ENCODE assay signal across 10 cellular contexts in the genomic region with DNA sequence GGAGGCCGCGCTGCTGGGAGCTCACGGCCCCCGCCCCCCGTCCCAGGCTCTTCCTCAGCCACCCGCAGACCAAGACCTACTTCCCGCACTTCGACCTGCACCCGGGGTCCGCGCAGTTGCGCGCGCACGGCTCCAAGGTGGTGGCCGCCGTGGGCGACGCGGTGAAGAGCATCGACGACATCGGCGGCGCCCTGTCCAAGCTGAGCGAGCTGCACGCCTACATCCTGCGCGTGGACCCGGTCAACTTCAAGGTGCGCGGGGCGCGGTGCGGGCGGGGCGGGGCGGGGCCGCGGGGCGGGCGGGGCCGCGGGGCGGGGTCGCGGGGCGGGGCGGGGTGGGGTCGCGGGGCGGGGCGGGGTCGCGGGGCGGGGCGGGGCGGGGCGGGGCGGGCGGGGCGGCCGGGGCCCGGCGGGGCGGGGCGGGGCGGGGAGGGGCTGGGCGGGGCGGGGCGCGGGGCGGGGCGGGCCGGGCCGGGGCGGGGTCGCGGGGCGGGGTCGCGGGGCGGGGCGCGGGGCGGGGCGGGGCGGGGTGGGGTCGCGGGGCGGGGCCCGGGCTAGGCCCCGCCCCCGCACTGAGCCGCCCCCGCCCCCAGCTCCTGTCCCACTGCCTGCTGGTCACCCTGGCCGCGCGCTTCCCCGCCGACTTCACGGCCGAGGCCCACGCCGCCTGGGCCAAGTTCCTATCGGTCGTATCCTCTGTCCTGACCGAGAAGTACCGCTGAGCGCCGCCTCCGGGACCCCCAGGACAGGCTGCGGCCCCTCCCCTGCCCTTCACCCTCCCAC. TPM values are rescaled to one million over a fixed set of nuclear protein-coding genes. Genes with fewer than 3 reads are reported as not detected.
DNase-seq lines count a peak whose midpoint lies in the region; ATAC-seq and TF ChIP-seq lines count a peak whose summit lies in the region.
"Not testable (repeated sequence)": the region's sequence is repeated elsewhere in the genome, so short reads cannot be mapped to it uniquely, and the experiment has no call there.
"Had no signal": no experiment of that assay in that cellular context is flagged by ENCODE, and none has a peak within 500 bp of the region (broad histone marks: within the 10 kb centered on the region; RNA-seq: fewer than 3 reads in every experiment).

No MANE protein-coding gene starts in this region.

- H3K27me3 Mint-ChIP-seq in CD4-positive, alpha-beta T cell, result peaks cover 59% of the 10 kb centered on the region
- peaks cover 71% of the 10 kb centered on the region for H3K27me3 Mint-ChIP-seq in brain
- H3K27me3 Mint-ChIP-seq in natural killer cell (ENCODE audit: low read depth in 2 of 2), result peaks cover 1 to 34% of the 10 kb centered on the region in 2 donors

- CTCF ChIA-PET in CD4-positive, alpha-beta T cell (lab: Charles Lee), result not testable (repeated sequence)

- peak; percentile 24 for ATAC-seq in CD4-positive, alpha-beta T cell (ENCODE audit: poor library complexity)
- ATAC-seq in foreskin keratinocyte, result peak; percentile 23
- ATAC-seq in natural killer cell, result peak; percentile 59 to 70 (median 61)

- not testable (repeated sequence) for H3K27ac ChIP-seq in CD4-positive, alpha-beta T cell (ENCODE audit: low read depth, low read length); HL-60 (replicated peaks); WERI-Rb-1; foreskin keratinocyte; stomach

- TF ChIP-seq EP300 in stomach (IDR thresholded peaks at IDR 0.05), result not testable (repeated sequence)

- POLR2A ChIA-PET in CD4-positive, alpha-beta T cell (lab: Charles Lee), result not testable (repeated sequence)

- H3K4me3 ChIP-seq in HL-60 (replicated peaks; ENCODE audit: insufficient read depth, low read length) (peak overlapping the region; percentile 18; the same call in 1 of the 2 replicates), WERI-Rb-1 (ENCODE audit: low read depth, low read length) (peak overlapping the region; percentile 54), stomach (peak overlapping the region in 3 of 4 donors; percentile 4 to 35 (median 17))

- H3K4me1 ChIP-seq in foreskin keratinocyte, result not testable (repeated sequence)
- peaks cover 16 to 25% (median 19%) of the 10 kb centered on the region in 4 donors for H3K4me1 ChIP-seq in stomach

- not testable (repeated sequence) for H3K4me1 Mint-ChIP-seq in CD4-positive, alpha-beta T cell (ENCODE audit: low read depth); brain
- H3K4me1 Mint-ChIP-seq in natural killer cell, result peaks cover 0 to 11% of the 10 kb centered on the region in 2 donors

- H3K36me3 ChIP-seq in WERI-Rb-1, stomach: not testable (repeated sequence)

- not testable (repeated sequence) for H3K9me3 Mint-ChIP-seq in CD4-positive, alpha-beta T cell; brain; natural killer cell

- H3K27me3 ChIP-seq in CD4-positive, alpha-beta T cell (ENCODE audit: control insufficient read depth, insufficient read depth, low read length), result peaks cover 57% of the 10 kb centered on the region
- H3K27me3 ChIP-seq in HL-60 (ENCODE audit: insufficient read depth, poor library complexity, severe bottlenecking) (peaks cover 47% of the 10 kb centered on the region), WERI-Rb-1 (ENCODE audit: insufficient read depth, low read depth, severe bottlenecking) (peaks cover 25% of the 10 kb centered on the region), foreskin keratinocyte (peaks cover 61% of the 10 kb centered on the region), stomach (peaks cover 24 to 82% (median 44%) of the 10 kb centered on the region in 3 donors)

- not testable (repeated sequence) for H3K36me3 Mint-ChIP-seq in CD4-positive, alpha-beta T cell (ENCODE audit: low read depth); brain; natural killer cell

- TF ChIP-seq CTCF in CD4-positive, alpha-beta T cell (IDR thresholded peaks at IDR 0.05); HL-60 (IDR thresholded peaks at IDR 0.05; ENCODE audit: insufficient read depth, low read length); WERI-Rb-1 (IDR thresholded peaks at IDR 0.05; ENCODE audit: low read depth, low read length); brain (conservative IDR thresholded peaks at IDR 0.05); foreskin keratinocyte (conservative IDR thresholded peaks at IDR 0.05); natural killer cell (IDR thresholded peaks at IDR 0.05); stomach (IDR thresholded peaks at IDR 0.05): not testable (repeated sequence)

- DNase-seq in CD4-positive, alpha-beta T cell; HL-60 (ENCODE audit: low read depth in 1 of 2, low spot score in 1 of 2); WERI-Rb-1; foreskin keratinocyte; natural killer cell; stomach: not testable (repeated sequence)
- peak; percentile 64 for DNase-seq in iPS-NIHi7 (ENCODE audit: extremely low spot score)

- not testable (repeated sequence) for H3K4me3 Mint-ChIP-seq in CD4-positive, alpha-beta T cell
- peak overlapping the region; percentile 56 to 74 (median 65) for H3K4me3 Mint-ChIP-seq in brain
- peak overlapping the region; percentile 58 for H3K4me3 Mint-ChIP-seq in natural killer cell

- 3 to 7% (median 4%) methylated on average over 8 to 30 of the region's 113 CpGs for WGBS in stomach, 5 donors

- not testable (repeated sequence) for H3K9me3 ChIP-seq in CD4-positive, alpha-beta T cell (ENCODE audit: control insufficient read depth, low read length); WERI-Rb-1 (ENCODE audit: severe bottlenecking); stomach

- TF ChIP-seq POLR2A in stomach (IDR thresholded peaks at IDR 0.05), result not testable (repeated sequence)

- intact Hi-C loops in CD4-positive, alpha-beta T cell (cut with DNase I, micrococcal nuclease); natural killer cell (cut with micrococcal nuclease); stomach (cut with DNase I; ENCODE audit: low total_unique reads): not testable (repeated sequence)

- H3K27ac Mint-ChIP-seq in CD4-positive, alpha-beta T cell; brain; natural killer cell: not testable (repeated sequence)

RNA-seq across cellular contexts. Expression of gene HBM, which starts 1.2 kb away (rescaled TPM):
- not detected for total RNA-seq in CD4-positive, alpha-beta T cell
- polyA plus RNA-seq in brain (ENCODE audit: insufficient read depth, low read depth, low replicate concordance), result not detected
- not detected in 2 replicates for total RNA-seq in foreskin keratinocyte
- not detected in 2 replicates for polyA plus RNA-seq in foreskin keratinocyte
- not detected for total RNA-seq in natural killer cell
- 10 to 100 TPM in 1 of 5 donors, not detected in 4; 10.3 TPM for total RNA-seq in stomach
- not detected for polyA plus RNA-seq in stomach
- total RNA-seq: PC-9, renal cortical epithelial cell had no signal

RNA-seq across cellular contexts. Expression of gene HBA2, which starts 8.0 kb away (rescaled TPM):
- total RNA-seq in CD4-positive, alpha-beta T cell, result not detected
- polyA plus RNA-seq in brain (ENCODE audit: insufficient read depth, low read depth, low replicate concordance), result 600 TPM
- total RNA-seq in foreskin keratinocyte, result not detected in 2 replicates
- polyA plus RNA-seq in foreskin keratinocyte, result not detected in 2 replicates
- total RNA-seq in natural killer cell, result 1 to 10 TPM in 2 of 3 donors, not detected in 1; 3.2 to 9.9 TPM
- 100 to 1,000 TPM in 1 of 5 donors, 10 to 100 TPM in 2, 1 to 10 TPM in 1, not detected in 1; 8.4 to 570 (median 32.0) TPM for total RNA-seq in stomach
- polyA plus RNA-seq in stomach, result 10 to 100 TPM in 2 of 3 donors, 1 to 10 TPM in 1; 3.5 to 21.3 (median 17.0) TPM
- total RNA-seq: PC-9, renal cortical epithelial cell had no signal

RNA-seq across cellular contexts. Expression of gene HBA1, which starts 11.9 kb away (rescaled TPM):
- total RNA-seq in CD4-positive, alpha-beta T cell, result not detected
- polyA plus RNA-seq in brain (ENCODE audit: insufficient read depth, low read depth, low replicate concordance) (289 TPM), foreskin keratinocyte (0.41 TPM in 1 of 2 replicates, not detected in the other), stomach (1 to 10 TPM in 1 of 3 donors, under 1 TPM in 1, not detected in 1; 0.88 to 5.7 TPM)
- total RNA-seq in foreskin keratinocyte (not detected in 2 replicates), natural killer cell (10 to 100 TPM in 1 of 3 donors, not detected in 2; 16.9 TPM), stomach (100 to 1,000 TPM in 1 of 5 donors, 10 to 100 TPM in 1, not detected in 3; 34.8 to 263 TPM)
- total RNA-seq: PC-9, renal cortical epithelial cell had no signal

RNA-seq across cellular contexts. Expression of gene HBZ, which starts 12.2 kb away (rescaled TPM):
- not detected for total RNA-seq in CD4-positive, alpha-beta T cell
- polyA plus RNA-seq in brain (ENCODE audit: insufficient read depth, low read depth, low replicate concordance) (not detected), foreskin keratinocyte (0.07 TPM in 1 of 2 replicates, not detected in the other), stomach (not detected)
- total RNA-seq in foreskin keratinocyte (not detected in 2 replicates), natural killer cell (not detected), stomach (not detected)
- total RNA-seq: PC-9, renal cortical epithelial cell had no signal

RNA-seq across cellular contexts. Expression of gene HBQ1, which starts 15.6 kb away (rescaled TPM):
- not detected for total RNA-seq in CD4-positive, alpha-beta T cell
- polyA plus RNA-seq in brain (ENCODE audit: insufficient read depth, low read depth, low replicate concordance) (2.1 TPM), foreskin keratinocyte (0.64 and 1.6 TPM in 2 replicates), stomach (not detected)
- total RNA-seq in foreskin keratinocyte (0.28 TPM in 1 of 2 replicates, not detected in the other), natural killer cell (1 to 10 TPM in 2 of 3 donors, not detected in 1; 1.0 to 2.0 TPM), stomach (not detected)
- total RNA-seq: PC-9, renal cortical epithelial cell had no signal
